ENCODE assay signal across 25 cellular contexts in the genomic region with DNA sequence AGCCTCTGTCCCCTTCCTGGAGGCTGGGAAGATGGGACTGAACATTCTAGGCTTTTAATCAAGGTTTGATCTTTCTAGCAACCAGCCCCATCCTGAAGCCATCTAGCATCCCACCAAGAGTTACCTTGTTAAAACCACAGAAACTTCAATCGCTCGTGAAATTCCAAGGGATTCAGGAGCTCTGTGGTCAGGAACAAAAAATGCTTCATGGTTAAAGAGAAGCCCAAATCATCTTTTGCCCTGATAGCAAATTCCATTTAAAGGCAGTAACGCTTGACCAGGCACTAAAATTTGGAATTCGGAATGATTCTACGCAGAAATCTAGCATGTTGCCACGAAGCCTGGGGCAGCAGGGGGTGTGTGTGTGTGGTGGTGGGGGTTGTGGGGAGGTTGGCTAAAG.
"Had no signal": no experiment of that assay in that cellular context is flagged by ENCODE, and none has a peak within 500 bp of the region (broad histone marks: within the 10 kb centered on the region; RNA-seq: fewer than 3 reads in every experiment).

No MANE protein-coding gene starts in this region.

- H3K36me3 ChIP-seq: pancreas, suprapubic skin, WERI-Rb-1 had no signal

- H3K27ac Mint-ChIP-seq: activated naive CD8-positive, alpha-beta T cell treated with anti-CD3 and anti-CD28 coated beads, Interleukin-2, amount 10 ng/mL, durations not matched to agents 7 days and 5 days; activated T-helper 1 cell treated with anti-CD3 and anti-CD28 coated beads, Interleukin-12 subunit alpha, Interleukin-12 subunit beta, Interleukin-2, Interleukin-4 antibody, amounts not matched to agents 30 ng/mL and 10 ng/mL and 1 ng/mL, durations not matched to agents 14 hours and 24 hours and 36 hours; dendritic cell treated with granulocyte-macrophage colony-stimulating factor and Interleukin-4, amounts not matched to agents 40 ng/mL and 50 ng/mL, for 4 days; nephron progenitor cell had no signal

- H3K9me3 ChIP-seq: body of pancreas, pancreas had no signal

- H3K4me3 Mint-ChIP-seq: activated naive CD8-positive, alpha-beta T cell treated with anti-CD3 and anti-CD28 coated beads, Interleukin-2, amount 10 ng/mL, durations not matched to agents 7 days and 5 days; activated T-helper 1 cell treated with anti-CD3 and anti-CD28 coated beads, Interleukin-12 subunit alpha, Interleukin-12 subunit beta, Interleukin-2, Interleukin-4 antibody, amounts not matched to agents 30 ng/mL and 10 ng/mL and 1 ng/mL, durations not matched to agents 14 hours and 24 hours and 36 hours; dendritic cell treated with granulocyte-macrophage colony-stimulating factor and Interleukin-4, amounts not matched to agents 40 ng/mL and 50 ng/mL, for 4 days; nephron progenitor cell had no signal

- H3K27ac ChIP-seq: body of pancreas, pancreas, psoas muscle, stomach, suprapubic skin, tibial nerve, WERI-Rb-1 had no signal

- DNase-seq: activated CD4-positive, CD25-positive, alpha-beta regulatory T cell treated with anti-CD3 and anti-CD28 coated beads, Interleukin-2, amount 50 U/mL, for 72 hours; activated gamma-delta T cell treated with Interleukin-2 at 50 U/mL for 16 hours; activated naive CD8-positive, alpha-beta T cell treated with anti-CD3 and anti-CD28 coated beads, Interleukin-2, amount 10 ng/mL, durations not matched to agents 7 days and 5 days; amygdala; body of pancreas; caudate nucleus; effector CD4-positive, alpha-beta T cell; hippocampal formation; left ventricle myocardium superior; mammary epithelial cell; nephron progenitor cell; pancreas; psoas muscle; right cardiac atrium; stimulated activated CD4-positive, alpha-beta T cell treated with anti-CD3 and anti-CD28 coated beads, Interleukin-12 subunit alpha, Interleukin-12 subunit beta, amount 100 ng/mL, for 4 hours; stimulated activated CD4-positive, alpha-beta T cell treated with anti-CD3 and anti-CD28 coated beads, Interleukin-4, amount 100 ng/mL, for 4 hours; stomach; WERI-Rb-1 had no signal

- FAIRE-seq: frontal cortex, pancreas, TTC549 had no signal

- H3K27me3 ChIP-seq: body of pancreas, pancreas, stomach, suprapubic skin, tibial nerve had no signal

- H3K4me3 ChIP-seq: body of pancreas, pancreas, psoas muscle, stomach, suprapubic skin, tibial nerve had no signal

- H3K4me1 Mint-ChIP-seq: nephron progenitor cell had no signal

- H3K4me1 ChIP-seq: body of pancreas, pancreas, psoas muscle, stomach, suprapubic skin, tibial nerve had no signal

- ATAC-seq: body of pancreas, left ventricle myocardium superior, pancreas, psoas muscle, right cardiac atrium, SK-N-SH treated with all-trans-retinoic acid at 6 μM for 48 hours had no signal

- H3K27me3 Mint-ChIP-seq: activated naive CD8-positive, alpha-beta T cell treated with anti-CD3 and anti-CD28 coated beads, Interleukin-2, amount 10 ng/mL, durations not matched to agents 7 days and 5 days; dendritic cell treated with granulocyte-macrophage colony-stimulating factor and Interleukin-4, amounts not matched to agents 40 ng/mL and 50 ng/mL, for 4 days had no signal
